Comparison of ENCODE assay signal across 18 cellular contexts in genomic region chr1:24010650-24011049, GRCh38. TPM values are rescaled to one million over a fixed set of nuclear protein-coding genes. Genes with fewer than 3 reads are reported as not detected.
A peak's percentile ranks its signal among the peaks of the same experiment; 100 is the strongest.
DNase-seq lines count a peak whose midpoint lies in the region; ATAC-seq, FAIRE-seq and TF ChIP-seq lines count a peak whose summit lies in the region.
"Had no signal": no experiment of that assay in that cellular context is flagged by ENCODE, and none has a peak within 500 bp of the region (broad histone marks: within the 10 kb centered on the region; RNA-seq: fewer than 3 reads in every experiment).

No MANE protein-coding gene starts in this region.

- peak overlapping the region in 1 of 8 donors; percentile 97 for H3K27ac Mint-ChIP-seq in CD8-positive, alpha-beta memory T cell
- H3K27ac Mint-ChIP-seq: B cell; CD4-positive, alpha-beta memory T cell had no signal

- CTCF ChIA-PET in CD8-positive, alpha-beta memory T cell (lab: Charles Lee): no interaction called here

- DNase-seq in RWPE2 (ENCODE audit: low spot score) (no peak), colonic mucosa (no peak), pancreas (no peak), aorta (no peak), hepatic stellate cell (ENCODE audit: low spot score) (no peak), NCI-H146 (lab: John Stamatoyannopoulos, UW) (no peak)
- no peak for DNase-seq in CD8-positive, alpha-beta memory T cell
- DNase-seq: CD4-positive, alpha-beta memory T cell; DND-41; KBM-7; NCI-H1436; NCI-H2081; NCI-H510A; NCI-H82; PC-9 had no signal

- H3K4me1 ChIP-seq in RWPE2 (ENCODE audit: insufficient read depth, poor library complexity, severe bottlenecking) (peaks cover 21% of the 10 kb centered on the region), colonic mucosa (no peaks in the 10 kb centered on the region), pancreas (peaks cover 3 to 16% (median 10%) of the 10 kb centered on the region in 3 donors), aorta (ENCODE audit: control insufficient read depth in 1 of 2, insufficient read depth in 2 of 2, low read length in 2 of 2) (peaks cover 6 to 7% of the 10 kb centered on the region in 2 donors)
- no peaks in the 10 kb centered on the region for H3K4me1 ChIP-seq in CD8-positive, alpha-beta memory T cell (ENCODE audit: insufficient read depth, low read length)

- H3K36me3 Mint-ChIP-seq in CD8-positive, alpha-beta memory T cell: no peaks in the 10 kb centered on the region
- H3K36me3 Mint-ChIP-seq: CD4-positive, alpha-beta memory T cell had no signal

- H3K9me3 ChIP-seq in RWPE2 (ENCODE audit: severe bottlenecking) (peaks cover 3% of the 10 kb centered on the region), colonic mucosa (no peaks in the 10 kb centered on the region), pancreas (no peaks in the 10 kb centered on the region), aorta (ENCODE audit: control insufficient read depth, low read length) (no peaks in the 10 kb centered on the region)
- no peaks in the 10 kb centered on the region for H3K9me3 ChIP-seq in CD8-positive, alpha-beta memory T cell (ENCODE audit: low read length)

- H3K4me3 ChIP-seq in RWPE2 (ENCODE audit: severe bottlenecking) (no peak overlapping the region), colonic mucosa (no peak overlapping the region), pancreas (no peak overlapping the region), aorta (ENCODE audit: low read length in 2 of 2) (no peak overlapping the region)
- H3K4me3 ChIP-seq in CD8-positive, alpha-beta memory T cell (ENCODE audit: low read length): no peak overlapping the region
- H3K4me3 ChIP-seq: PC-9 had no signal

- POLR2A ChIA-PET in CD8-positive, alpha-beta memory T cell (lab: Charles Lee): no interaction called here

- 17 to 41% methylated on average over 3 of the region's 5 CpGs for WGBS in pancreas, 2 donors
- 3 to 18% methylated on average over 3 to 5 of the region's 5 CpGs for WGBS in aorta, 2 donors

- TF ChIP-seq CTCF in RWPE2 (IDR thresholded peaks at IDR 0.05; ENCODE audit: poor library complexity, severe bottlenecking) (no peak), colonic mucosa (IDR thresholded peaks at IDR 0.05) (no peak), pancreas (IDR thresholded peaks at IDR 0.05) (no peak)

- no peaks in the 10 kb centered on the region for H3K9me3 Mint-ChIP-seq in CD8-positive, alpha-beta memory T cell
- H3K9me3 Mint-ChIP-seq: CD4-positive, alpha-beta memory T cell had no signal

- no peak overlapping the region for H3K9ac ChIP-seq in colonic mucosa (ENCODE audit: low read depth in 2 of 2, low read length in 2 of 2)

- H3K4me1 Mint-ChIP-seq in CD8-positive, alpha-beta memory T cell: no peaks in the 10 kb centered on the region
- H3K4me1 Mint-ChIP-seq: B cell; CD4-positive, alpha-beta memory T cell had no signal

- no peak for ATAC-seq in RWPE2 (ENCODE audit: low read depth)
- ATAC-seq in pancreas: peak in 3 of 4 donors; percentile 30 to 41 (median 32)
- ATAC-seq in aorta (ENCODE audit: low FRiP score): peak; percentile 28

- H3K4me3 Mint-ChIP-seq in CD8-positive, alpha-beta memory T cell: no peak overlapping the region
- H3K4me3 Mint-ChIP-seq: B cell; CD4-positive, alpha-beta memory T cell had no signal

- intact Hi-C loops in colonic mucosa (cut with DNase I) (no loop called here), pancreas (cut with DNase I) (no loop called here), aorta (cut with DNase I) (no loop called here)

- no peaks in the 10 kb centered on the region for H3K36me3 ChIP-seq in RWPE2 (ENCODE audit: low read depth)
- no peaks in the 10 kb centered on the region for H3K36me3 ChIP-seq in colonic mucosa
- no peaks in the 10 kb centered on the region for H3K36me3 ChIP-seq in pancreas
- no peaks in the 10 kb centered on the region for H3K36me3 ChIP-seq in aorta (ENCODE audit: control insufficient read depth in 1 of 2, insufficient read depth in 2 of 2, low read length in 1 of 2)
- H3K36me3 ChIP-seq in CD8-positive, alpha-beta memory T cell (ENCODE audit: insufficient read depth, low read length): no peaks in the 10 kb centered on the region

- H3K27me3 ChIP-seq in RWPE2 (ENCODE audit: insufficient read depth, poor library complexity, severe bottlenecking): no peaks in the 10 kb centered on the region
- no peaks in the 10 kb centered on the region for H3K27me3 ChIP-seq in colonic mucosa
- H3K27me3 ChIP-seq in pancreas: no peaks in the 10 kb centered on the region
- no peaks in the 10 kb centered on the region for H3K27me3 ChIP-seq in aorta (ENCODE audit: control insufficient read depth in 1 of 2, insufficient read depth in 2 of 2, low read length in 1 of 2)
- H3K27me3 ChIP-seq in CD8-positive, alpha-beta memory T cell (ENCODE audit: insufficient read depth, low read length, poor library complexity, severe bottlenecking): no peaks in the 10 kb centered on the region

- FAIRE-seq in pancreas (lab: Jason Lieb, UNC): no peak
- FAIRE-seq: D721Med, G401.6 had no signal

- peaks cover 7 to 23% of the 10 kb centered on the region in 2 donors for H3K27me3 Mint-ChIP-seq in CD8-positive, alpha-beta memory T cell

- H3K27ac ChIP-seq in RWPE2 (ENCODE audit: poor library complexity, severe bottlenecking) (peak overlapping the region; percentile 66), colonic mucosa (peak overlapping the region; percentile 27), pancreas (peak overlapping the region in 1 of 4 donors; percentile 15), aorta (ENCODE audit: low read depth in 1 of 2, low read length in 2 of 2) (no peak overlapping the region)
- no peak overlapping the region for H3K27ac ChIP-seq in CD8-positive, alpha-beta memory T cell (ENCODE audit: low read depth, low read length)
- H3K27ac ChIP-seq: PC-9 had no signal

RNA-seq across cellular contexts. Expression of gene SRSF10, which starts 30.5 kb away (rescaled TPM):
- total RNA-seq in colonic mucosa (100 to 1,000 TPM in 1 of 2 donors, 10 to 100 TPM in 1; 76.8 to 115 TPM), pancreas (10 to 100 TPM; 25.5 to 54.9 (median 37.1) TPM), aorta (10 to 100 TPM; 91.1 to 98.4 TPM)
- polyA plus RNA-seq in pancreas (10 to 100 TPM; 42.8 to 78.8 TPM), aorta (100 to 1,000 TPM in 1 of 2 donors, 10 to 100 TPM in 1; 50.1 to 114 TPM)
- total RNA-seq in CD8-positive, alpha-beta memory T cell: 100 to 1,000 TPM; 190 to 199 TPM
- polyA plus RNA-seq in CD8-positive, alpha-beta memory T cell: 111 TPM

RNA-seq across cellular contexts. Expression of gene PNRC2, which starts 51.0 kb away (rescaled TPM):
- total RNA-seq in colonic mucosa (100 to 1,000 TPM; 152 to 170 TPM), pancreas (10 to 100 TPM; 24.3 to 57.4 (median 38.3) TPM), aorta (10 to 100 TPM; 93.5 to 94.7 TPM)
- polyA plus RNA-seq in pancreas (10 to 100 TPM; 30.2 to 49.0 TPM), aorta (100 to 1,000 TPM in 1 of 2 donors, 10 to 100 TPM in 1; 75.3 to 141 TPM)
- total RNA-seq in CD8-positive, alpha-beta memory T cell: 100 to 1,000 TPM; 149 to 157 TPM
- polyA plus RNA-seq in CD8-positive, alpha-beta memory T cell: 123 TPM

Comparison
In these comparisons a context has a peak if more than half of its experiments do, and no peak if none do; other contexts are left out.
1. H3K27ac ChIP-seq: peak in RWPE2 (single experiment) and colonic mucosa (single experiment); none in aorta (0 of 2) and CD8-positive, alpha-beta memory T cell (single experiment).